Comparison of ENCODE assay signal across 11 cellular contexts in genomic region chr12:122840580-122841513, GRCh38. TPM values are rescaled to one million over a fixed set of nuclear protein-coding genes. Genes with fewer than 3 reads are reported as not detected.
DNase-seq lines count a peak whose midpoint lies in the region; ATAC-seq, FAIRE-seq and TF ChIP-seq lines count a peak whose summit lies in the region.
"Had no signal": no experiment of that assay in that cellular context is flagged by ENCODE, and none has a peak within 500 bp of the region (broad histone marks: within the 10 kb centered on the region; RNA-seq: fewer than 3 reads in every experiment).

No MANE protein-coding gene starts in this region.

- H3K36me3 ChIP-seq in NT2/D1 (ENCODE audit: insufficient read depth, insufficient read length, low read length): peaks cover 9% of the 10 kb centered on the region

- peaks cover 7% of the 10 kb centered on the region for H3K36me3 Mint-ChIP-seq in nephron (ENCODE audit: low read depth)

- TF ChIP-seq POLR2A in erythroblast (IDR thresholded peaks at IDR 0.05; ENCODE audit: low read length): no peak

- H3K27me3 ChIP-seq in AG04450 (ENCODE audit: control insufficient read depth, insufficient read depth, low read length) (no peaks in the 10 kb centered on the region), NT2/D1 (ENCODE audit: insufficient read depth, insufficient read length) (peaks cover 12% of the 10 kb centered on the region)

- no peak for ATAC-seq in HG02610 (IDR thresholded peaks at IDR 0.05; ENCODE audit: unreplicated experiment)

- peak overlapping the region in 2 of 3 experiments; percentile 8 to 44 for H3K4me3 Mint-ChIP-seq in nephron

- CTCF ChIA-PET in AG04450 (lab: Charles Lee): interaction anchor here (0.9 kb wide), 1 partner anchor 47 kb away, joined by 5 read pairs; no protein-coding TSS in a partner anchor

- POLR2A ChIA-PET in AG04450 (lab: Yijun Ruan, JAX): no interaction called here

- peaks cover 41% of the 10 kb centered on the region for H3K4me1 ChIP-seq in NT2/D1 (ENCODE audit: insufficient read depth, insufficient read length)

- no peak for DNase-seq in AG04450 (ENCODE audit: low read depth, low spot score)
- DNase-seq in NT2/D1 (ENCODE audit: low read depth, low spot score): no peak
- DNase-seq in epithelial cell of prostate (ENCODE audit: low read depth, low spot score): no peak
- DNase-seq in D721Med (ENCODE audit: insufficient read length, low spot score): no peak
- no peak for DNase-seq in erythroblast (lab: John Stamatoyannopoulos, UW)
- no peak for DNase-seq in activated T-cell treated with anti-CD3 and anti-CD28 coated beads, Interleukin-2, amount 50 U/mL, for 48 hours
- DNase-seq: Kasumi-1, NCI-H774, retina had no signal

- peak overlapping the region; percentile 52 for H3K9ac ChIP-seq in NT2/D1 (ENCODE audit: insufficient read length, low read depth)

- H3K27ac Mint-ChIP-seq in nephron: peak overlapping the region; percentile 56 to 84 (median 77)

- H3K27ac ChIP-seq in AG04450 (ENCODE audit: low read depth, low read length) (peak overlapping the region; percentile 39), epithelial cell of prostate (peak overlapping the region; percentile 79)

- no peak overlapping the region for H3K4me3 ChIP-seq in AG04450 (ENCODE audit: low read depth, low read length)
- H3K4me3 ChIP-seq in NT2/D1 (ENCODE audit: insufficient read length, low read depth): no peak overlapping the region

- H3K9me3 Mint-ChIP-seq in nephron: no peaks in the 10 kb centered on the region

- no peak for TF ChIP-seq CTCF in AG04450 (IDR thresholded peaks at IDR 0.05; ENCODE audit: low read depth, low read length)
- no peak for TF ChIP-seq CTCF in nephron (IDR thresholded peaks at IDR 0.05; ENCODE audit: unreplicated experiment in 3 of 3)
- no peak for TF ChIP-seq CTCF in D721Med (IDR thresholded peaks at IDR 0.05; ENCODE audit: insufficient read depth, missing control alignments)

- no peak for FAIRE-seq in D721Med (lab: Jason Lieb, UNC)

- H3K9me3 ChIP-seq in AG04450 (ENCODE audit: control insufficient read depth, insufficient read depth, low read length) (no peaks in the 10 kb centered on the region; the same call in 1 of the 2 replicates), NT2/D1 (ENCODE audit: insufficient read depth, low read length) (no peaks in the 10 kb centered on the region)

- H3K27me3 Mint-ChIP-seq in nephron (ENCODE audit: low read depth): peaks cover 32% of the 10 kb centered on the region

- H3K4me1 Mint-ChIP-seq in nephron: peaks cover 53% of the 10 kb centered on the region

RNA-seq across cellular contexts. Expression of gene HIP1R, which starts 5.6 kb away (rescaled TPM):
- 7.2 and 10.7 TPM in 2 replicates for polyA plus RNA-seq in AG04450 (2011; rRNA removed)
- 11.3 and 20.1 TPM in 2 replicates for polyA minus RNA-seq in AG04450 (2011; rRNA and poly(A)+ RNA removed)

RNA-seq across cellular contexts. Expression of gene VPS37B, which starts 55.1 kb away (rescaled TPM):
- polyA plus RNA-seq in AG04450 (2011; rRNA removed): 23.9 and 24.5 TPM in 2 replicates
- 16.0 and 17.6 TPM in 2 replicates for polyA minus RNA-seq in AG04450 (2011; rRNA and poly(A)+ RNA removed)
